6 cellular contexts compared by ENCODE assay signal in genomic region chr9:135763716-135764446, GRCh38.
"Had no signal": no experiment of that assay in that cellular context is flagged by ENCODE, and none has a peak within 500 bp of the region (broad histone marks: within the 10 kb centered on the region; RNA-seq: fewer than 3 reads in every experiment).

No MANE protein-coding gene starts in this region.

- H3K9me3 ChIP-seq: HAP-1 had no signal

- H3K4me1 ChIP-seq: HAP-1 had no signal

- H3K36me3 ChIP-seq: HAP-1 had no signal

- H2AFZ ChIP-seq: GM23338 had no signal

- H3K4me2 ChIP-seq: GM23338 had no signal

- H3K4me3 ChIP-seq: GM23338, HAP-1 had no signal

- ATAC-seq: HCT116 had no signal

- FAIRE-seq: HTR-8/SVneo had no signal

- DNase-seq: IMR-90, KBM-7 had no signal
